Comparison of ENCODE assay signal across 1 cellular context in genomic region chr11:6612816-6613136, GRCh38.
A peak's percentile ranks its signal among the peaks of the same experiment; 100 is the strongest.
TF ChIP-seq lines count a peak whose summit lies in the region.

No MANE protein-coding gene starts in this region.

TF ChIP-seq in K562, 482 proteins besides CTCF, POLR2A, EP300 and RAD21 (continues in another document):
- TF ChIP-seq TAL1 (IDR thresholded peaks at IDR 0.05): 0 out of 2 replicates have a peak, but pooled peaks have one; percentile 2
- peak; percentile 36 for TF ChIP-seq CTCFL (IDR thresholded peaks at IDR 0.05; ENCODE audit: borderline replicate concordance, insufficient read depth, low read depth, low read length, poor library complexity, severe bottlenecking)
- no peak for TF ChIP-seq ELF2 (CRISPR knock-in tag; IDR thresholded peaks at IDR 0.05)
- no peak for TF ChIP-seq ZNF408 (CRISPR knock-in tag; IDR thresholded peaks at IDR 0.05; ENCODE audit: low read depth)
- TF ChIP-seq MYNN (IDR thresholded peaks at IDR 0.05): 0 out of 2 replicates have a peak, but pooled peaks have one; percentile 34
- TF ChIP-seq MYNN (CRISPR knock-in tag; IDR thresholded peaks at IDR 0.05): no peak
- 0 out of 2 replicates have a peak, but pooled peaks have one; percentile 0 for TF ChIP-seq ZNF175 (CRISPR knock-in tag; IDR thresholded peaks at IDR 0.05; ENCODE audit: low read depth)
- no peak for TF ChIP-seq ZNF695 (CRISPR knock-in tag; IDR thresholded peaks at IDR 0.05)
- TF ChIP-seq BCLAF1 (IDR thresholded peaks at IDR 0.05; ENCODE audit: borderline replicate concordance in 1 of 2, control insufficient read depth in 1 of 2, low read depth in 2 of 2, low read length in 1 of 2): no peak
- TF ChIP-seq AFF1 (IDR thresholded peaks at IDR 0.05; ENCODE audit: low read depth in 1 of 2, partially characterized antibody in 2 of 2): peak in 1 of 2 experiments; percentile 6
- no peak for TF ChIP-seq SMARCB1 (IDR thresholded peaks at IDR 0.05; ENCODE audit: insufficient read length, low read depth)
- 0 out of 2 replicates have a peak, but pooled peaks have one; percentile 20 for TF ChIP-seq CBFA2T3 (IDR thresholded peaks at IDR 0.05)
- no peak for TF ChIP-seq ADNP (tag; IDR thresholded peaks at IDR 0.05)
- peak; percentile 4 for TF ChIP-seq PRDM10 (IDR thresholded peaks at IDR 0.05; ENCODE audit: partially characterized antibody)
- no peak for TF ChIP-seq TAF9B (IDR thresholded peaks at IDR 0.05; ENCODE audit: partially characterized antibody)
- TF ChIP-seq HCFC1 (IDR thresholded peaks at IDR 0.05; ENCODE audit: low read depth, low read length): 0 out of 2 replicates have a peak, but pooled peaks have one; percentile 22
- TF ChIP-seq SMARCA4 (IDR thresholded peaks at IDR 0.05): peak; percentile 22; the same call in 1 of the 2 replicates
- TF ChIP-seq KLF16 (IDR thresholded peaks at IDR 0.05): no peak
- 0 out of 2 replicates have a peak, but pooled peaks have one; percentile 78 for TF ChIP-seq HNRNPUL1 (IDR thresholded peaks at IDR 0.05; ENCODE audit: low read length)
- no peak for TF ChIP-seq NR2C2 (CRISPR knock-in tag; IDR thresholded peaks at IDR 0.05)
- no peak for TF ChIP-seq NR2C2 (tag; IDR thresholded peaks at IDR 0.05)
- TF ChIP-seq ZNF197 (CRISPR knock-in tag; IDR thresholded peaks at IDR 0.05; ENCODE audit: low read depth): no peak; the same call in 1 of the 2 replicates
- no peak for TF ChIP-seq COPS2 (conservative IDR thresholded peaks at IDR 0.05)
- TF ChIP-seq, protein P1, sequence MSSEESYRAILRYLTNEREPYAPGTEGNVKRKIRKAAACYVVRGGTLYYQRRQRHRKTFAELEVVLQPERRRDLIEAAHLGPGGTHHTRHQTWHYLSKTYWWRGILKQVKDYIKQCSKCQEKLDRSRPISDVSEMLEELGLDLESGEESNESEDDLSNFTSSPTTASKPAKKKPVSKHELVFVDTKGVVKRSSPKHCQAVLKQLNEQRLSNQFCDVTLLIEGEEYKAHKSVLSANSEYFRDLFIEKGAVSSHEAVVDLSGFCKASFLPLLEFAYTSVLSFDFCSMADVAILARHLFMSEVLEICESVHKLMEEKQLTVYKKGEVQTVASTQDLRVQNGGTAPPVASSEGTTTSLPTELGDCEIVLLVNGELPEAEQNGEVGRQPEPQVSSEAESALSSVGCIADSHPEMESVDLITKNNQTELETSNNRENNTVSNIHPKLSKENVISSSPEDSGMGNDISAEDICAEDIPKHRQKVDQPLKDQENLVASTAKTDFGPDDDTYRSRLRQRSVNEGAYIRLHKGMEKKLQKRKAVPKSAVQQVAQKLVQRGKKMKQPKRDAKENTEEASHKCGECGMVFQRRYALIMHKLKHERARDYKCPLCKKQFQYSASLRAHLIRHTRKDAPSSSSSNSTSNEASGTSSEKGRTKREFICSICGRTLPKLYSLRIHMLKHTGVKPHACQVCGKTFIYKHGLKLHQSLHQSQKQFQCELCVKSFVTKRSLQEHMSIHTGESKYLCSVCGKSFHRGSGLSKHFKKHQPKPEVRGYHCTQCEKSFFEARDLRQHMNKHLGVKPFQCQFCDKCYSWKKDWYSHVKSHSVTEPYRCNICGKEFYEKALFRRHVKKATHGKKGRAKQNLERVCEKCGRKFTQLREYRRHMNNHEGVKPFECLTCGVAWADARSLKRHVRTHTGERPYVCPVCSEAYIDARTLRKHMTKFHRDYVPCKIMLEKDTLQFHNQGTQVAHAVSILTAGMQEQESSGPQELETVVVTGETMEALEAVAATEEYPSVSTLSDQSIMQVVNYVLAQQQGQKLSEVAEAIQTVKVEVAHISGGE (CRISPR knock-in tag; IDR thresholded peaks at IDR 0.05): no peak
- TF ChIP-seq ZNF12 (CRISPR knock-in tag; IDR thresholded peaks at IDR 0.05): no peak
- no peak for TF ChIP-seq ZNF23 (CRISPR knock-in tag; IDR thresholded peaks at IDR 0.05)
- TF ChIP-seq, protein P2, sequence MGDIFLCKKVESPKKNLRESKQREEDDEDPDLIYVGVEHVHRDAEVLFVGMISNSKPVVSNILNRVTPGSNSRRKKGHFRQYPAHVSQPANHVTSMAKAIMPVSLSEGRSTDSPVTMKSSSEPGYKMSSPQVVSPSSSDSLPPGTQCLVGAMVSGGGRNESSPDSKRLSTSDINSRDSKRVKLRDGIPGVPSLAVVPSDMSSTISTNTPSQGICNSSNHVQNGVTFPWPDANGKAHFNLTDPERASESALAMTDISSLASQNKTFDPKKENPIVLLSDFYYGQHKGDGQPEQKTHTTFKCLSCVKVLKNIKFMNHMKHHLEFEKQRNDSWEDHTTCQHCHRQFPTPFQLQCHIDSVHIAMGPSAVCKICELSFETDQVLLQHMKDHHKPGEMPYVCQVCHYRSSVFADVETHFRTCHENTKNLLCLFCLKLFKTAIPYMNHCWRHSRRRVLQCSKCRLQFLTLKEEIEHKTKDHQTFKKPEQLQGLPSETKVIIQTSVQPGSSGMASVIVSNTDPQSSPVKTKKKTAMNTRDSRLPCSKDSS (IDR thresholded peaks at IDR 0.05; ENCODE audit: low read depth, partially characterized antibody): no peak
- no peak for TF ChIP-seq CBX8 (IDR thresholded peaks at IDR 0.05; ENCODE audit: borderline replicate concordance, extremely low read depth, low read depth, low read length, poor library complexity, severe bottlenecking)
- no peak for TF ChIP-seq SMARCE1 (IDR thresholded peaks at IDR 0.05)
- TF ChIP-seq HMGN3 (IDR thresholded peaks at IDR 0.05; ENCODE audit: borderline replicate concordance, extremely low read depth, insufficient read length, low read depth, low read length): no peak
- TF ChIP-seq, protein P3, sequence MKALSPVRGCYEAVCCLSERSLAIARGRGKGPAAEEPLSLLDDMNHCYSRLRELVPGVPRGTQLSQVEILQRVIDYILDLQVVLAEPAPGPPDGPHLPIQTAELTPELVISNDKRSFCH (CRISPR knock-in tag; IDR thresholded peaks at IDR 0.05): no peak
- TF ChIP-seq, protein P3 (tag; IDR thresholded peaks at IDR 0.05): 0 out of 2 replicates have a peak, but pooled peaks have one; percentile 5
- peak; percentile 44; the same call in 1 of the 2 replicates for TF ChIP-seq ZC3H4 (CRISPR knock-in tag; IDR thresholded peaks at IDR 0.05; ENCODE audit: borderline replicate concordance)
- 0 out of 2 replicates have a peak, but pooled peaks have one; percentile 33 for TF ChIP-seq BRD4 (IDR thresholded peaks at IDR 0.05)
- no peak for TF ChIP-seq ZNF280B (CRISPR knock-in tag; IDR thresholded peaks at IDR 0.05)
- no peak for TF ChIP-seq CCNT2 (IDR thresholded peaks at IDR 0.05; ENCODE audit: borderline replicate concordance, extremely low read depth, insufficient read length, low read depth, low read length)
- TF ChIP-seq CREB3 (tag; conservative IDR thresholded peaks at IDR 0.05; ENCODE audit: low read depth): 0 out of 2 replicates have a peak, but pooled peaks have one; percentile 1
